2 cellular contexts compared by ENCODE assay signal in the genomic region with DNA sequence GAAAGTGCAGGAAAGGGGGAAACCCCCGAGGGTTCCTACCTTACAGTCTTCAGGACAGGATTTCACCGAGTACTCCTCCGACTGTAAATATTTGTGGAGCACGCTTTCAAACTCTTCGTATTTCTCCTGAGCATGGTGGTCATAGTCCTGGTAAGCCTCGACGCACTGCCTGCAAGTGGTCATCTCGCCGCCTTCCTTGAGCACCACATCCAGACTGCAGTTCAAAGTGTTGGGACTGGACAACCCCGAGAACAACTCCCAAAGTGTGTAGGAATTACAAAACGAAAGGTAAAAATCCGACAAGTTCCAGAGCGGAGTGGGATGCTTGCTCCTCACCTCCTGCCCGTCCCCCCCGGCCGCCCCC.
A peak's percentile ranks its signal among the peaks of the same experiment; 100 is the strongest.
TF ChIP-seq lines count a peak whose summit lies in the region.

No MANE protein-coding gene starts in this region.

TF ChIP-seq in GM23338, 12 proteins besides CTCF, POLR2A, EP300 and RAD21:
- TF ChIP-seq REST (IDR thresholded peaks at IDR 0.05; ENCODE audit: unreplicated experiment) (peak; percentile 18), STAT1 (IDR thresholded peaks at IDR 0.05; ENCODE audit: unreplicated experiment) (no peak)
TF ChIP-seq in GM23338: peak in this region for 1.

TF ChIP-seq in HepG2, 621 proteins besides CTCF, POLR2A, EP300 and RAD21:
- TF ChIP-seq TSC22D2 (CRISPR knock-in tag; IDR thresholded peaks at IDR 0.05; ENCODE audit: borderline replicate concordance) = no peak
